15 cellular contexts compared by ENCODE assay signal in the genomic region with DNA sequence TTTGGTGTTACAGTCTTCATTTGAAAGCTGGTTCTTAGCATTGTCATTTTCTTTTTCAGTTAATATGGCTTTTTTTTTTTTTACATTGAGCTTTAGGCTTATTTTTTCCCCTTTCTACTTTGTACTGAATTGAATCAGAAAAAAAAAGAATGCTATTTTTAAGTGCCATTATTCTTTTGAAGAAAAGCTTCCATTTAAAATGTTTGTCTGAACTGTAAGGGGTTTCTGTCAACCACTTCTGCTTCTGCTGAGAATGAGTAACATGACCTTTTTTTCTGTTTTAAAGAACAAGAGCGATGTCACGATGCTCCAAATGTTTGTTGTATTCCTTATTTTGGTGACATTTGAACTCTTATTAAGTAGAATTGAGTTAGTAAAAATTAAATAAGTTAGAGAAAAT.
"Had no signal": no experiment of that assay in that cellular context is flagged by ENCODE, and none has a peak within 500 bp of the region (broad histone marks: within the 10 kb centered on the region; RNA-seq: fewer than 3 reads in every experiment).

No MANE protein-coding gene starts in this region.

- DNase-seq: activated CD4-positive, alpha-beta T cell treated with anti-CD3 and anti-CD28 coated beads for 4 hours; activated CD8-positive, alpha-beta T cell treated with anti-CD3 and anti-CD28 coated beads, Interleukin-2, amount 10 ng/mL, durations not matched to agents 7 days and 5 days; activated naive CD4-positive, alpha-beta T cell treated with Interleukin-2 at 50 U/mL for 16 hours; activated naive CD8-positive, alpha-beta T cell treated with anti-CD3 and anti-CD28 coated beads, Interleukin-2, amount 50 U/mL, for 24 hours; foreskin fibroblast; left colon; natural killer cell; nucleus accumbens; WERI-Rb-1 had no signal

- H3K4me3 ChIP-seq: ascending aorta, esophagus muscularis mucosa, right atrium auricular region, skin epidermis, tibial nerve, vagina had no signal
